Comparison of ENCODE assay signal across 18 cellular contexts in genomic region chr2:229634574-229635185, GRCh38.
DNase-seq lines count a peak whose midpoint lies in the region; ATAC-seq, FAIRE-seq and TF ChIP-seq lines count a peak whose summit lies in the region.
"Had no signal": no experiment of that assay in that cellular context is flagged by ENCODE, and none has a peak within 500 bp of the region (broad histone marks: within the 10 kb centered on the region; RNA-seq: fewer than 3 reads in every experiment).

No MANE protein-coding gene starts in this region.

- TF ChIP-seq CTCF in dorsolateral prefrontal cortex (IDR thresholded peaks at IDR 0.05 in 54 of 56, conservative IDR thresholded peaks at IDR 0.05 in 2 of 56; ENCODE audit: low read depth in 1 of 56, partially characterized antibody in 56 of 56) (no peak), GM10248 (IDR thresholded peaks at IDR 0.05; ENCODE audit: control extremely low read depth, extremely low read depth, low read depth, missing control alignments) (no peak), RWPE1 (conservative IDR thresholded peaks at IDR 0.05; ENCODE audit: low read depth) (no peak)

- POLR2A ChIA-PET in GM10248 (lab: Yijun Ruan, JAX) (no interaction called here), RWPE1 (lab: Yijun Ruan, JAX; ENCODE audit: low non-redundant PET) (no interaction called here)

- no peaks in the 10 kb centered on the region for H3K27me3 ChIP-seq in dorsolateral prefrontal cortex
- H3K27me3 ChIP-seq: sigmoid colon had no signal

- DNase-seq in Ammon's horn (ENCODE audit: low spot score) (peak; percentile 88), NCI-H1092 (lab: John Stamatoyannopoulos, UW) (peak; percentile 18), dorsolateral prefrontal cortex (peak; percentile 32 to 82 (median 72)), middle frontal gyrus (ENCODE audit: extremely low spot score, low spot score) (peak; percentile 53), GM19239 (ENCODE audit: insufficient read length, low spot score) (no peak), GM10248 (ENCODE audit: extremely low spot score) (no peak), RWPE1 (ENCODE audit: low spot score) (no peak)
- DNase-seq: aorta; CD4-positive, alpha-beta memory T cell; HCEC 1CT; KG1; kidney glomerular epithelial cell; NCI-H226; sigmoid colon; stimulated activated naive CD4-positive, alpha-beta T cell treated with Interleukin-2 at 50 U/mL for 16 hours; T-helper 1 cell had no signal

- H3K27ac ChIP-seq in dorsolateral prefrontal cortex (peak overlapping the region in 4 of 59 donors; percentile 12 to 48 (median 22)), RWPE1 (no peak overlapping the region)
- H3K27ac ChIP-seq: sigmoid colon had no signal

- FAIRE-seq in GM19239 (lab: Jason Lieb, UNC) = no peak

- H3K4me3 ChIP-seq in dorsolateral prefrontal cortex = peak overlapping the region in 12 of 59 donors; percentile 2 to 37 (median 16)
- H3K4me3 ChIP-seq: sigmoid colon had no signal

- intact Hi-C loops in dorsolateral prefrontal cortex (cut with DNase I) = no loop called here

- no peak for ATAC-seq in GM21447 (IDR thresholded peaks at IDR 0.05; ENCODE audit: unreplicated experiment)
- ATAC-seq: Right ventricle myocardium inferior had no signal

- CTCF ChIA-PET in GM10248 (lab: Yijun Ruan, JAX) = interaction anchor here (1.0 kb wide), 1 partner anchor 18 kb away, joined by 4 read pairs; no protein-coding TSS in a partner anchor
- CTCF ChIA-PET in RWPE1 (lab: Yijun Ruan, JAX) = interaction anchor here (0.7 kb wide), 1 partner anchor 539 kb away, joined by 3 read pairs; no protein-coding TSS in a partner anchor

Comparison
In these comparisons a context has a peak if more than half of its experiments do, and no peak if none do; other contexts are left out.
1. DNase-seq: peak in Ammon's horn (single experiment), NCI-H1092 (single experiment), dorsolateral prefrontal cortex (10 of 10) and middle frontal gyrus (single experiment); none in GM19239 (single experiment), GM10248 (single experiment) and RWPE1 (single experiment).